ENCODE assay signal across 16 cellular contexts in the genomic region with DNA sequence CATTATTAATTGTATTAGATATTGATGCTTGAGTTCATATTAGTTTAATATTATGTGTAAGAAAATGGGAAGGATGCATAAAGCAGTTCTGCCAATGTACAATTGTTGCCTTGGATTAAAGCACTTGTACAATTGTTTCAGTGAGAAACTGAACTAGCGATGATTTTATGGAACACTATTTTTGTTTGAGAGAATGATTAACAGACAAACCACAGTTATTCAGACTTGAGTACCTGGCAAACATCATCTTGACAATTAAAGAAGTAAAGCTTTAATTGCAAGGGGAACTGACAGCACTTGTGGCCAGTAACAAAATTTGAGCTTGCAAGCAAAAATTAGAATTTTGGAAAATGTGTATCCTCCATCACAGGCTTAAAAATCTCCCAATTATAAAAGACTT.
A peak's percentile ranks its signal among the peaks of the same experiment; 100 is the strongest.
DNase-seq lines count a peak whose midpoint lies in the region; TF ChIP-seq lines count a peak whose summit lies in the region.
"Had no signal": no experiment of that assay in that cellular context is flagged by ENCODE, and none has a peak within 500 bp of the region (broad histone marks: within the 10 kb centered on the region; RNA-seq: fewer than 3 reads in every experiment).

No MANE protein-coding gene starts in this region.

- TF ChIP-seq CTCF in epithelial cell of proximal tubule (conservative IDR thresholded peaks at IDR 0.05; ENCODE audit: low read depth, low read length): no peak

- H3K4me3 ChIP-seq in epithelial cell of proximal tubule (ENCODE audit: low read depth, low read length): no peak overlapping the region
- H3K4me3 ChIP-seq: GM23338 had no signal

- peak; percentile 19 for DNase-seq in epithelial cell of proximal tubule (ENCODE audit: low read depth)
- DNase-seq in kidney tubule cell (ENCODE audit: low spot score): peak; percentile 49
- peak; percentile 90 for DNase-seq in renal cortical epithelial cell (ENCODE audit: low read depth)
- DNase-seq in NCI-H510A (lab: John Stamatoyannopoulos, UW): no peak
- no peak for DNase-seq in NCI-H345 treated with DMSO at 0.1 percent for 48 hours (lab: John Stamatoyannopoulos, UW; ENCODE audit: unreplicated experiment)
- no peak for DNase-seq in stimulated activated CD4-positive, alpha-beta T cell treated with anti-CD3 and anti-CD28 coated beads, Interleukin-4, amount 100 ng/mL, for 24 hours
- DNase-seq: C1 segment of cervical spinal cord; Calu3; CD4-positive, alpha-beta memory T cell; COR-L47; DMS53; DMS79 treated with DMSO at 0.1 percent for 48 hours; GF-D8; H9; HFFc6 had no signal

Comparison
In these comparisons a context has a peak if more than half of its experiments do, and no peak if none do; other contexts are left out.
1. DNase-seq: peak in epithelial cell of proximal tubule (single experiment), kidney tubule cell (single experiment) and renal cortical epithelial cell (single experiment); none in NCI-H510A (single experiment), NCI-H345 treated with DMSO at 0.1 percent for 48 hours (single experiment) and stimulated activated CD4-positive, alpha-beta T cell treated with anti-CD3 and anti-CD28 coated beads, Interleukin-4, amount 100 ng/mL, for 24 hours (single experiment).